In genomic region chrX:102599084-102599949, GRCh38 we compare ENCODE assay signal across 8 cellular contexts.
A peak's percentile ranks its signal among the peaks of the same experiment; 100 is the strongest.
DNase-seq lines count a peak whose midpoint lies in the region; ATAC-seq and TF ChIP-seq lines count a peak whose summit lies in the region.

TSS of gene ARMCX5 (plus strand) at chrX:102599515. CDS start at chrX:102602142, 2,627 bp downstream.

- peak within 1 kb of the TSS; percentile 69 to 88 for H3K4me3 ChIP-seq in foreskin fibroblast (ENCODE audit: low read depth in 1 of 2, low read length in 2 of 2)

- ATAC-seq in GM21825 (IDR thresholded peaks at IDR 0.05; ENCODE audit: unreplicated experiment) = peak; percentile 91
- peak; percentile 95 for ATAC-seq in stimulated activated naive CD8-positive, alpha-beta T cell treated with anti-CD3 and anti-CD28 coated beads, Interleukin-15, amount 100 ng/mL, for 72 hours

- peaks cover 27% of the 10 kb centered on the region for H3K4me1 Mint-ChIP-seq in nephron progenitor cell
- H3K4me1 Mint-ChIP-seq in stimulated activated naive CD8-positive, alpha-beta T cell treated with anti-CD3 and anti-CD28 coated beads, Interleukin-15, amount 100 ng/mL, for 72 hours = peaks cover 17% of the 10 kb centered on the region

- TF ChIP-seq CTCF in foreskin fibroblast (IDR thresholded peaks at IDR 0.05; ENCODE audit: low read depth, low read length) (no peak), nephron progenitor cell (IDR thresholded peaks at IDR 0.05) (no peak)

- H3K27ac Mint-ChIP-seq in nephron progenitor cell = peak within 1 kb of the TSS; percentile 96
- H3K27ac Mint-ChIP-seq in stimulated activated naive CD8-positive, alpha-beta T cell treated with anti-CD3 and anti-CD28 coated beads, Interleukin-15, amount 100 ng/mL, for 72 hours = peak within 1 kb of the TSS; percentile 99

- DNase-seq in DMS79 treated with DMSO at 0.1 percent for 48 hours (lab: John Stamatoyannopoulos, UW) = peak; percentile 80
- peak; percentile 81 to 85 for DNase-seq in Kasumi-1 (lab: John Stamatoyannopoulos, UW)
- DNase-seq in RPMI8226 = peak; percentile 30
- DNase-seq in activated T-helper 9 cell treated with anti-CD3 and anti-CD28 coated beads, Interleukin-2, amount 50 U/mL, for 16 hours (ENCODE audit: low read depth) = peak; percentile 48
- peak; percentile 81 to 88 for DNase-seq in foreskin fibroblast
- DNase-seq in nephron progenitor cell = peak; percentile 58
- DNase-seq in stimulated activated naive CD8-positive, alpha-beta T cell treated with anti-CD3 and anti-CD28 coated beads, Interleukin-15, amount 100 ng/mL, for 72 hours = peak; percentile 50 to 67

- peaks cover 28% of the 10 kb centered on the region for H3K36me3 Mint-ChIP-seq in nephron progenitor cell (ENCODE audit: low read depth)

- H3K4me3 Mint-ChIP-seq in nephron progenitor cell = peak within 1 kb of the TSS; percentile 99
- H3K4me3 Mint-ChIP-seq in stimulated activated naive CD8-positive, alpha-beta T cell treated with anti-CD3 and anti-CD28 coated beads, Interleukin-15, amount 100 ng/mL, for 72 hours = peak within 1 kb of the TSS; percentile 99 to 100

- H3K9me3 Mint-ChIP-seq in nephron progenitor cell = peaks cover 41% of the 10 kb centered on the region
- no peaks in the 10 kb centered on the region for H3K9me3 Mint-ChIP-seq in stimulated activated naive CD8-positive, alpha-beta T cell treated with anti-CD3 and anti-CD28 coated beads, Interleukin-15, amount 100 ng/mL, for 72 hours

- no peaks in the 10 kb centered on the region for H3K27me3 Mint-ChIP-seq in nephron progenitor cell (ENCODE audit: low read depth, poor library complexity)
- H3K27me3 Mint-ChIP-seq in stimulated activated naive CD8-positive, alpha-beta T cell treated with anti-CD3 and anti-CD28 coated beads, Interleukin-15, amount 100 ng/mL, for 72 hours = no peaks in the 10 kb centered on the region

Comparison
In these comparisons a context has a peak if more than half of its experiments do, and no peak if none do; other contexts are left out.
1. Peak in every context shown above with its lines: DNase-seq, ATAC-seq and H3K4me3 ChIP-seq.
2. DNase-seq: peak in every context shown above with its lines; median percentile 84 in foreskin fibroblast; 83 in Kasumi-1; 80 in DMS79 treated with DMSO at 0.1 percent for 48 hours; 58 in stimulated activated naive CD8-positive, alpha-beta T cell treated with anti-CD3 and anti-CD28 coated beads, Interleukin-15, amount 100 ng/mL, for 72 hours; 58 in nephron progenitor cell; 48 in activated T-helper 9 cell treated with anti-CD3 and anti-CD28 coated beads, Interleukin-2, amount 50 U/mL, for 16 hours; 30 in RPMI8226.